ENCODE assay signal across 24 cellular contexts in genomic region chr6:166764473-166765233, GRCh38.
"Had no signal": no experiment of that assay in that cellular context is flagged by ENCODE, and none has a peak within 500 bp of the region (broad histone marks: within the 10 kb centered on the region; RNA-seq: fewer than 3 reads in every experiment).

No MANE protein-coding gene starts in this region.

- H3K36me3 Mint-ChIP-seq: naive thymus-derived CD8-positive, alpha-beta T cell had no signal

- H3K9me3 ChIP-seq: gastrocnemius medialis, left lung, right atrium auricular region, thyroid gland had no signal

- H3K27ac Mint-ChIP-seq: progenitor cell of endocrine pancreas; stimulated activated naive CD8-positive, alpha-beta T cell treated with anti-CD3 and anti-CD28 coated beads, Interleukin-15, amount 100 ng/mL, for 72 hours had no signal

- H3K27me3 Mint-ChIP-seq: stimulated activated naive CD8-positive, alpha-beta T cell treated with anti-CD3 and anti-CD28 coated beads, Interleukin-15, amount 100 ng/mL, for 72 hours had no signal

- H3K4me2 ChIP-seq: smooth muscle cell had no signal

- H2AFZ ChIP-seq: parathyroid adenoma had no signal

- H3K4me1 ChIP-seq: gastrocnemius medialis, left lung, right atrium auricular region, thyroid gland had no signal

- H3K36me3 ChIP-seq: gastrocnemius medialis, left lung, right atrium auricular region, thyroid gland had no signal

- ATAC-seq: esophagus mucosa; gastrocnemius medialis; left lung; naive thymus-derived CD8-positive, alpha-beta T cell; sciatic nerve had no signal

- DNase-seq: cortex of kidney; foreskin fibroblast; gastrocnemius medialis; kidney; left lung; mammary epithelial cell; mesendoderm; naive thymus-derived CD8-positive, alpha-beta T cell; nephron progenitor cell; stimulated activated CD4-positive, alpha-beta T cell treated with anti-CD3 and anti-CD28 coated beads, Interleukin-12 subunit alpha, Interleukin-12 subunit beta, amount 100 ng/mL, for 4 hours; stimulated activated CD4-positive, alpha-beta T cell treated with anti-CD3 and anti-CD28 coated beads, Interleukin-1b, Interleukin-23, amount 100 ng/mL, for 48 hours; stimulated activated CD4-positive, alpha-beta T cell treated with anti-CD3 and anti-CD28 coated beads, Interleukin-4, amount 100 ng/mL, for 1 hour; stimulated activated CD8-positive, alpha-beta memory T cell treated with anti-CD3 and anti-CD28 coated beads, Interleukin-4, amount 100 ng/mL, for 48 hours; stimulated activated naive CD4-positive, alpha-beta T cell; stimulated activated naive CD8-positive, alpha-beta T cell treated with anti-CD3 and anti-CD28 coated beads, Interleukin-15, amount 100 ng/mL, for 72 hours; thyroid gland; trophoblast cell had no signal

- H3K4me3 ChIP-seq: gastrocnemius medialis, left lung, right atrium auricular region, smooth muscle cell, thyroid gland had no signal

- H3K27ac ChIP-seq: epithelial cell of prostate, gastrocnemius medialis, left lung, parathyroid adenoma, right atrium auricular region, thyroid gland had no signal

- H3K9me3 Mint-ChIP-seq: naive thymus-derived CD8-positive, alpha-beta T cell; nephron progenitor cell; stimulated activated naive CD8-positive, alpha-beta T cell treated with anti-CD3 and anti-CD28 coated beads, Interleukin-15, amount 100 ng/mL, for 72 hours had no signal

- FAIRE-seq: kidney had no signal

- H3K4me3 Mint-ChIP-seq: naive thymus-derived CD8-positive, alpha-beta T cell; nephron progenitor cell; stimulated activated naive CD8-positive, alpha-beta T cell treated with anti-CD3 and anti-CD28 coated beads, Interleukin-15, amount 100 ng/mL, for 72 hours had no signal

- H3K9ac ChIP-seq: parathyroid adenoma had no signal

- H3K27me3 ChIP-seq: gastrocnemius medialis, left lung, right atrium auricular region, thyroid gland had no signal

- H3K79me2 ChIP-seq: parathyroid adenoma had no signal
